9 cellular contexts compared by ENCODE assay signal in the genomic region with DNA sequence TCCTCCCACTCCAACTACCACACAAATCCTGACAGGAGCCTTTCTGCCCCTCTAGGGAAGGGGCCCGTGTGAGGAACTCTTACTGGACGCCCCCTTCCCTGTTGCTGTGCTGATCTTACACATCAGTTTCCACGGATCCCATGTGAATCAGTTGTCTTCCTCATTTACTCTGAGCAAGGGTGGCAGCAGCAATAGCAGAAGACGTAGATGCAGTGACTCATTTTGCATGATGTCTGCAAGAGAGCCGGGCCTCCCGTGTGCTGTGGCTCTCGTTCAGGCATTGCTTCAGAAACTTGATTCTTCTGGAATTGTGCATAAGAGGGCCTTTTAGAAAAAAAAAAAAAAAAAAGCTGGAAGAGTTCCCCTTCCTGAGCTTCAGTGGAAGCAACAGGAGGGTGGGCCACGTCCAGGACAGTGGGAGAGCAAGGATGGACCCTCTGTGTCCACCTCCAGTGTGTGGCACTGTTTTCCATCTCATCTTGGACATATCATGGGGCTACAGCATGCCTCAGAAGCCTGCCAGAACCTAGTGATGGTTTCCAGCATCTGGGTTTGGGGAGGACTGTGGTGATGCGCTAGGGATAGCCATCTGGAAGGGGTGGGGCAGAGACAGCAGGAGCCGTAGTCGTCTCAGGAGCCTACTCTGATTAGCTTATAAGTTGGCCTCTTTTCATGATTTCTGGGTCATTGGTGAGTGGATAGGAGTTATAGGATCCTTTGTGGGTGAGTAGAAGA.
DNase-seq lines count a peak whose midpoint lies in the region; ATAC-seq and TF ChIP-seq lines count a peak whose summit lies in the region.
"Had no signal": no experiment of that assay in that cellular context is flagged by ENCODE, and none has a peak within 500 bp of the region (broad histone marks: within the 10 kb centered on the region; RNA-seq: fewer than 3 reads in every experiment).

No MANE protein-coding gene starts in this region.

- H3K4me3 ChIP-seq in retinal pigment epithelial cell (ENCODE audit: low read length) = no peak overlapping the region

- no peaks in the 10 kb centered on the region for H3K9me3 ChIP-seq in T-helper 17 cell (ENCODE audit: control insufficient read depth, low read length, poor library complexity, severe bottlenecking)

- no peak overlapping the region for H3K4me3 Mint-ChIP-seq in T-helper 17 cell

- ATAC-seq in T-helper 17 cell (peak; percentile 52), foreskin keratinocyte (peak; percentile 83), HG02840 (IDR thresholded peaks at IDR 0.05; ENCODE audit: low FRiP score, unreplicated experiment) (no peak), HG03159 (IDR thresholded peaks at IDR 0.05; ENCODE audit: unreplicated experiment) (no peak)
- ATAC-seq in activated CD4-positive, CD25-positive, alpha-beta regulatory T cell treated with anti-CD3 and anti-CD28 coated beads, Interleukin-2, amount 50 U/mL, for 24 hours = no peak

- no peaks in the 10 kb centered on the region for H3K27me3 ChIP-seq in foreskin keratinocyte

- H3K4me1 ChIP-seq in foreskin keratinocyte = peaks cover 31% of the 10 kb centered on the region

- peaks cover 38% of the 10 kb centered on the region for H3K4me1 Mint-ChIP-seq in T-helper 17 cell

- H3K27me3 Mint-ChIP-seq in T-helper 17 cell = no peaks in the 10 kb centered on the region

- TF ChIP-seq CTCF in foreskin keratinocyte (conservative IDR thresholded peaks at IDR 0.05) (no peak), retinal pigment epithelial cell (conservative IDR thresholded peaks at IDR 0.05; ENCODE audit: low read depth, low read length) (peak; percentile 18)

- DNase-seq in GDM1 (lab: John Stamatoyannopoulos, UW) (peak; percentile 13), T-helper 17 cell (no peak), foreskin keratinocyte (peak; percentile 37 to 64), retinal pigment epithelial cell (ENCODE audit: low read depth) (peak; percentile 72), globus pallidus (ENCODE audit: low spot score) (no peak)
- DNase-seq: NCI-H1092 treated with DMSO at 0.1 percent for 48 hours had no signal

- H3K27ac ChIP-seq in foreskin keratinocyte = no peak overlapping the region

- peaks cover 2% of the 10 kb centered on the region for H3K36me3 Mint-ChIP-seq in T-helper 17 cell (ENCODE audit: low read depth)

- H3K27ac Mint-ChIP-seq in T-helper 17 cell = peak overlapping the region; percentile 68

Comparison
In these comparisons a context has a peak if more than half of its experiments do, and no peak if none do; other contexts are left out.
1. DNase-seq: peak in GDM1 (single experiment), foreskin keratinocyte (2 of 2) and retinal pigment epithelial cell (single experiment); none in T-helper 17 cell (0 of 3) and globus pallidus (single experiment).
2. ATAC-seq: peak in T-helper 17 cell (single experiment) and foreskin keratinocyte (single experiment); none in HG02840 (single experiment), HG03159 (single experiment) and activated CD4-positive, CD25-positive, alpha-beta regulatory T cell treated with anti-CD3 and anti-CD28 coated beads, Interleukin-2, amount 50 U/mL, for 24 hours (0 of 2).